ENCODE assay signal across 1 cellular context in the genomic region with DNA sequence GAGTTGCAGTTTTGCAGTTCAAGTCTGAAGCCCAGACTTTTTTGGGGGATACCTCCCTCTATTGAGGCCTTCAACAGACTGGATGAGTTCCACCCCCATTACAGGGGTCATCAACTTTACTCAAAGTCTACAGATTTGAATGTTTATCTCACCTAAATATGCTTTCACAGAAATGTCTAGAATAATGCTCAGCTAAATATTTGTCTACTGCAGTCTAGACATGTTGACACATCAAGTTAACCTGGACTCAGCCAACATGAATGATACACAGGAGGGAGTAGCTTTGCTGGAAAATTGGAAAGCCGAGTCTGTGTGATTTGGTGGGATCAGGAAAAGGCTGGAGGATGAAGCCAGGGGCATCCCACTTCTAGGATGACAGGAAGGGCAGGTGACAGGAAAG.
A peak's percentile ranks its signal among the peaks of the same experiment; 100 is the strongest.
TF ChIP-seq lines count a peak whose summit lies in the region.

No MANE protein-coding gene starts in this region.

TF ChIP-seq in HepG2, 621 proteins besides CTCF, POLR2A, EP300 and RAD21 (continued from another document):
- TF ChIP-seq ZBTB49 (CRISPR knock-in tag; IDR thresholded peaks at IDR 0.05; ENCODE audit: borderline replicate concordance) (no peak), BCL6 (CRISPR knock-in tag; IDR thresholded peaks at IDR 0.05) (peak; percentile 92), HNF4G (IDR thresholded peaks at IDR 0.05; ENCODE audit: borderline replicate concordance, low read depth, low read length) (no peak), HNF4G (CRISPR knock-in tag; IDR thresholded peaks at IDR 0.05; ENCODE audit: borderline replicate concordance, low read depth) (no peak), SKI (IDR thresholded peaks at IDR 0.05; ENCODE audit: partially characterized antibody) (peak; percentile 42)
TF ChIP-seq in HepG2: peak in this region for 3.
